1 cellular context compared by ENCODE assay signal in genomic region chr7:134480730-134481129, GRCh38.
TF ChIP-seq lines count a peak whose summit lies in the region.

No MANE protein-coding gene starts in this region.

TF ChIP-seq in K562, 482 proteins besides CTCF, POLR2A, EP300 and RAD21 (continued from another document):
- TF ChIP-seq FOSL1 (tag; conservative IDR thresholded peaks at IDR 0.05): peak; percentile 80
- TF ChIP-seq, protein P1, sequence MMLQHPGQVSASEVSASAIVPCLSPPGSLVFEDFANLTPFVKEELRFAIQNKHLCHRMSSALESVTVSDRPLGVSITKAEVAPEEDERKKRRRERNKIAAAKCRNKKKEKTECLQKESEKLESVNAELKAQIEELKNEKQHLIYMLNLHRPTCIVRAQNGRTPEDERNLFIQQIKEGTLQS (IDR thresholded peaks at IDR 0.05): 0 out of 2 replicates have a peak, but pooled peaks have one; percentile 14
- TF ChIP-seq, protein P1 (CRISPR knock-in tag; conservative IDR thresholded peaks at IDR 0.05): no peak
TF ChIP-seq in K562: peak in this region for 2.
